Comparison of ENCODE assay signal across 7 cellular contexts in the genomic region with DNA sequence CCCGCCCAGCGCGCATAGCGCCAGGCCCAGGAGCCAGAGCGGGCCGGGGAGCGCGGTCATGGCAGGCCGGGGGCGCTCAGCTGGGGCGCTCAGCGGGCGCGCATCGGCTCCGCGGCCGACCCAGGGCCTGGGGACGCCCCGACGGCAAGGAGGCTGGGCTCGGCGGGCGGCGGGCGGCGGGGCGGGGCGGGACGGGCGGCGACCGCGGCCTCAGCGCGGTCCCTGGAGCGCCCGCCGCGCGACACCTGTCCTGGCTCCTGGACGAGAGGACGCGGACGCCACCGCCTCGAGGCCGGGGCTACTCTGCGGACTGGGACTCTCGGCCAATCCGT. TPM values are rescaled to one million over a fixed set of nuclear protein-coding genes. Genes with fewer than 3 reads are reported as not detected.
A peak's percentile ranks its signal among the peaks of the same experiment; 100 is the strongest.
DNase-seq lines count a peak whose midpoint lies in the region; ATAC-seq and TF ChIP-seq lines count a peak whose summit lies in the region.

No MANE protein-coding gene starts in this region.

- H3K9me3 ChIP-seq in left ventricle myocardium inferior (replicated peaks) = no peaks in the 10 kb centered on the region
- H3K9me3 ChIP-seq in spleen = no peaks in the 10 kb centered on the region

- H3K27me3 ChIP-seq in left ventricle myocardium inferior (ENCODE audit: low read depth) = peaks cover 68% of the 10 kb centered on the region
- peaks cover 0 to 47% (median 13%) of the 10 kb centered on the region in 7 donors for H3K27me3 ChIP-seq in spleen (replicated peaks in 1 of 7)

- DNase-seq in LNCaP clone FGC (ENCODE audit: low read depth) (no peak), left ventricle myocardium inferior (no peak), spleen (no peak), DMS53 treated with DMSO at 0.1 percent for 48 hours (lab: John Stamatoyannopoulos, UW; ENCODE audit: unreplicated experiment) (no peak), NCI-H1694 treated with DMSO at 0.1 percent for 48 hours (lab: John Stamatoyannopoulos, UW) (no peak)

- TF ChIP-seq CTCF in LNCaP clone FGC (IDR thresholded peaks at IDR 0.05; ENCODE audit: control insufficient read depth, extremely low read depth, insufficient read depth) (no peak), left ventricle myocardium inferior (IDR thresholded peaks at IDR 0.05; ENCODE audit: borderline replicate concordance) (no peak), spleen (IDR thresholded peaks at IDR 0.05 in 8 of 11, conservative IDR thresholded peaks at IDR 0.05 in 3 of 11) (no peak)

- ATAC-seq in GM19438 (IDR thresholded peaks at IDR 0.05; ENCODE audit: low read depth, unreplicated experiment) = peak; percentile 39
- ATAC-seq in GM21381 (IDR thresholded peaks at IDR 0.05; ENCODE audit: unreplicated experiment) = no peak

- H3K4me3 ChIP-seq in LNCaP clone FGC (ENCODE audit: low read depth, low read length) (peak overlapping the region; percentile 48), left ventricle myocardium inferior (peak overlapping the region; percentile 67), spleen (peak overlapping the region; percentile 37 to 87 (median 64))

- H3K4me1 ChIP-seq in left ventricle myocardium inferior (peaks cover 10% of the 10 kb centered on the region), spleen (peaks cover 0 to 32% (median 11%) of the 10 kb centered on the region in 6 donors)

- no peak overlapping the region for H3K27ac ChIP-seq in left ventricle myocardium inferior (replicated peaks)
- peak overlapping the region in 4 of 8 donors; percentile 64 to 82 (median 76) for H3K27ac ChIP-seq in spleen

- H3K36me3 ChIP-seq in left ventricle myocardium inferior (no peaks in the 10 kb centered on the region), spleen (no peaks in the 10 kb centered on the region)

- intact Hi-C loops in left ventricle myocardium inferior (cut with micrococcal nuclease) = no loop called here
- intact Hi-C loops in spleen (cut with DNase I; ENCODE audit: low total_unique reads) = no loop called here

- TF ChIP-seq POLR2A in spleen (IDR thresholded peaks at IDR 0.05) = no peak

- 0 to 6% (median 5%) methylated on average over 5 to 51 of the region's 51 CpGs; no CpG with 5 or more reads in 1 of the 5 donors for WGBS in spleen, 5 donors

RNA-seq across cellular contexts. Expression of gene BMP8B, which starts 0.3 kb away (rescaled TPM):
- total RNA-seq in left ventricle myocardium inferior = 0.33 TPM
- 1 to 10 TPM in 5 of 7 donors, under 1 TPM in 2; 0.74 to 2.5 (median 1.3) TPM for total RNA-seq in spleen
- under 1 TPM; 0.08 to 0.90 (median 0.20) TPM for polyA plus RNA-seq in spleen

RNA-seq across cellular contexts. Expression of gene OXCT2, which starts 17.2 kb away (rescaled TPM):
- total RNA-seq in left ventricle myocardium inferior (0.88 TPM), spleen (1 to 10 TPM in 6 of 7 donors, under 1 TPM in 1; 0.42 to 3.8 (median 1.5) TPM)
- polyA plus RNA-seq in spleen = under 1 TPM; 0.35 to 0.99 (median 0.57) TPM

RNA-seq across cellular contexts. Expression of gene PPIE, which starts 49.7 kb away (rescaled TPM):
- 29.4 TPM for total RNA-seq in left ventricle myocardium inferior
- 10 to 100 TPM; 32.1 to 48.8 (median 40.6) TPM for total RNA-seq in spleen
- polyA plus RNA-seq in spleen = 10 to 100 TPM; 35.7 to 53.2 (median 52.9) TPM
